23 cellular contexts compared by ENCODE assay signal in the genomic region with DNA sequence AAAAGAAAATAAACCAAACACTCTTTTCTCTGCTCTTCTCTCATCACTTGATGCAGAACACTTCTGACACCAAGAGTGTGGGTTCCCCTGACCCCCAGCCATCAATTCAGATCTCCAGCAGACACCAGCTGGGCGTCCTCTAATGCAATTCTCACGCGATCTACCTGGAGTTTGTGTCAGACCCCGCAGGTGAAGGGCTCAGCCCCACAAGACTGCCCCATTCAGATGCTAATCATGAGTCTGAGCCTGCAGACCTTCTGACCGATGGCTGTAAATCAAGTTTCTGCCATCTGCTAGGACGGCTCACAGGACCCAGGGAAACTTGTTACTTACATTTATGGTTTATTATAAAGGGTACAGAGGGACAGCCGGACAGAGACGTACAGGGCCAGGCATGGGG.
"Had no signal": no experiment of that assay in that cellular context is flagged by ENCODE, and none has a peak within 500 bp of the region (broad histone marks: within the 10 kb centered on the region; RNA-seq: fewer than 3 reads in every experiment).

No MANE protein-coding gene starts in this region.

- ATAC-seq: activated naive CD4-positive, alpha-beta T cell treated with anti-CD3 and anti-CD28 coated beads, Interleukin-2, amount 50 U/mL, for 72 hours; right lobe of liver had no signal

- FAIRE-seq: TTC549, urothelium cell line had no signal

- H3K4me3 Mint-ChIP-seq: nephron; stimulated activated naive CD8-positive, alpha-beta T cell treated with anti-CD3 and anti-CD28 coated beads, Interleukin-15, Interleukin-2, amounts not matched to agents 100 ng/mL and 50 ng/mL, for 24 hours; T-helper 2 cell treated with Interferon-gamma antibody and Interleukin-4, amounts not matched to agents 5 μg/mL and 100 μg/mL, for 36 hours had no signal

- H3K27me3 ChIP-seq: right lobe of liver had no signal

- H3K36me3 ChIP-seq: right lobe of liver, tibial artery, WERI-Rb-1 had no signal

- H3K4me3 ChIP-seq: right lobe of liver, skin epidermis, tibial artery had no signal

- H3K27ac ChIP-seq: right lobe of liver, skin epidermis, tibial artery, WERI-Rb-1 had no signal

- H3K36me3 Mint-ChIP-seq: brain had no signal

- H3K27ac Mint-ChIP-seq: activated naive CD4-positive, alpha-beta T cell treated with anti-CD3 and anti-CD28 coated beads, Interleukin-2, amount 50 U/mL, for 72 hours; brain; stimulated activated naive CD8-positive, alpha-beta T cell treated with anti-CD3 and anti-CD28 coated beads, Interleukin-15, Interleukin-2, amounts not matched to agents 100 ng/mL and 50 ng/mL, for 24 hours; T-helper 2 cell treated with Interferon-gamma antibody and Interleukin-4, amounts not matched to agents 5 μg/mL and 100 μg/mL, for 36 hours had no signal

- H3K4me1 ChIP-seq: right lobe of liver, tibial artery had no signal

- H3K9me3 ChIP-seq: right lobe of liver, tibial artery had no signal

- DNase-seq: activated CD4-positive, alpha-beta T cell treated with anti-CD3 and anti-CD28 coated beads for 1 hour; activated gamma-delta T cell treated with Interleukin-2 at 50 U/mL for 16 hours; activated T-cell treated with anti-CD3 and anti-CD28 coated beads, Interleukin-2, amount 50 U/mL, for 1 hour; aorta; effector CD4-positive, alpha-beta T cell; foreskin melanocyte; islet precursor cell; left cardiac atrium; mesenchymal stem cell; nucleus accumbens; right lobe of liver; stimulated activated CD4-positive, alpha-beta T cell treated with anti-CD3 and anti-CD28 coated beads, Interleukin-1b, Interleukin-23, amount 100 ng/mL, for 48 hours; substantia nigra; tibial artery; WERI-Rb-1 had no signal
